In the genomic region with DNA sequence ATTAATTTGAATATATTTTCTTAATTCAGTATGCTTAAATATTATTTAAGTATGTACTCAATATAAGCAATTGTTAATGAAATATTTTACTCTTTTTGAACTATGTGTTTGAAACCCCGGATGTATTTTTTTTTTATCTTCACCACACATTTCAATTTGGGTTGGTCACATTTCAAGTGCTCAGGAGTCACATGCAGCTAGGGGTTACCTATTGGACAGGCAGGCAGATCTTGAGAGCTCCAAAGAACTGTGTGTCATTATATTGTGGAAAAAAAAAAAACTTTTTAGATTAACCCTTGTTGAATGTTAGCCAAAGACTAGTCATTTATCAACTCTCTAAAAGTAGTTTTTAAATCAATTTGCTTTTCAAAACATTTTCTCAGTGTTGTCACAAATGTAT, we compare ENCODE assay signal across 19 cellular contexts. TPM values are rescaled to one million over a fixed set of nuclear protein-coding genes. Genes with fewer than 3 reads are reported as not detected.
A peak's percentile ranks its signal among the peaks of the same experiment; 100 is the strongest.
DNase-seq lines count a peak whose midpoint lies in the region; ATAC-seq and TF ChIP-seq lines count a peak whose summit lies in the region.
"Had no signal": no experiment of that assay in that cellular context is flagged by ENCODE, and none has a peak within 500 bp of the region (broad histone marks: within the 10 kb centered on the region; RNA-seq: fewer than 3 reads in every experiment).

No MANE protein-coding gene starts in this region.

- peaks cover 6% of the 10 kb centered on the region for H3K36me3 Mint-ChIP-seq in activated T-helper 17 cell treated with anti-CD3 and anti-CD28 coated beads, Interleukin-2, amount 50 U/mL, for 72 hours (ENCODE audit: low read depth)
- H3K36me3 Mint-ChIP-seq: type B pancreatic cell had no signal

- H3K4me3 Mint-ChIP-seq in activated T-helper 17 cell treated with anti-CD3 and anti-CD28 coated beads, Interleukin-2, amount 50 U/mL, for 72 hours, result no peak overlapping the region
- H3K4me3 Mint-ChIP-seq: HFFc6, type B pancreatic cell had no signal

- intact Hi-C loops in colonic mucosa (cut with DNase I), result no loop called here

- H3K27ac Mint-ChIP-seq in activated T-helper 17 cell treated with anti-CD3 and anti-CD28 coated beads, Interleukin-2, amount 50 U/mL, for 72 hours, result peak overlapping the region; percentile 95
- H3K27ac Mint-ChIP-seq: HFFc6, type B pancreatic cell had no signal

- peaks cover 75 to 100% of the 10 kb centered on the region in 2 experiments for H3K4me1 ChIP-seq in neutrophil (ENCODE audit: control insufficient read depth in 1 of 2, insufficient read depth in 1 of 2, low read depth in 1 of 2, low read length in 1 of 2)
- H3K4me1 ChIP-seq in colonic mucosa, result no peaks in the 10 kb centered on the region
- H3K4me1 ChIP-seq: adrenal gland, left ventricle myocardium inferior, parathyroid adenoma had no signal

- H3K4me3 ChIP-seq in neutrophil (ENCODE audit: low read depth in 1 of 2, low read length in 1 of 2) (no peak overlapping the region), colonic mucosa (no peak overlapping the region)
- H3K4me3 ChIP-seq: adrenal gland, left ventricle myocardium inferior had no signal

- peaks cover 60% of the 10 kb centered on the region for H3K4me1 Mint-ChIP-seq in activated T-helper 17 cell treated with anti-CD3 and anti-CD28 coated beads, Interleukin-2, amount 50 U/mL, for 72 hours

- no peak overlapping the region for H3K9ac ChIP-seq in colonic mucosa (ENCODE audit: low read depth in 2 of 2, low read length in 2 of 2)
- H3K9ac ChIP-seq: parathyroid adenoma had no signal

- H3K9me3 Mint-ChIP-seq in activated T-helper 17 cell treated with anti-CD3 and anti-CD28 coated beads, Interleukin-2, amount 50 U/mL, for 72 hours, result no peaks in the 10 kb centered on the region
- H3K9me3 Mint-ChIP-seq: HFFc6, type B pancreatic cell had no signal

- peak; percentile 67 for ATAC-seq in activated CD4-positive, CD25-positive, alpha-beta regulatory T cell treated with anti-CD3 and anti-CD28 coated beads, Interleukin-2, amount 50 U/mL, for 24 hours
- peak; percentile 32 for ATAC-seq in activated T-helper 17 cell treated with anti-CD3 and anti-CD28 coated beads, Interleukin-2, amount 50 U/mL, for 72 hours (replicated peaks)
- ATAC-seq in GM18520 (IDR thresholded peaks at IDR 0.05; ENCODE audit: unreplicated experiment) (no peak), HG02981 (IDR thresholded peaks at IDR 0.05; ENCODE audit: unreplicated experiment) (no peak)

- H3K36me3 ChIP-seq in KOPT-K1 (ENCODE audit: insufficient read depth, low read length) (peaks cover 42% of the 10 kb centered on the region), neutrophil (peaks cover 16% of the 10 kb centered on the region), colonic mucosa (no peaks in the 10 kb centered on the region)
- H3K36me3 ChIP-seq: adrenal gland, left ventricle myocardium inferior had no signal

- no peak for DNase-seq in activated CD4-positive, CD25-positive, alpha-beta regulatory T cell (lab: John Stamatoyannopoulos, UW)
- DNase-seq in colonic mucosa, result no peak
- DNase-seq: adrenal gland; cerebellar nuclear complex; DMS79; HFFc6; left ventricle myocardium inferior; NCI-H2029; NCI-H510A; stimulated activated CD4-positive, alpha-beta T cell treated with anti-CD3 and anti-CD28 coated beads, Interleukin-4, amount 100 ng/mL, for 4 hours had no signal

- no peaks in the 10 kb centered on the region for H3K27me3 Mint-ChIP-seq in activated T-helper 17 cell treated with anti-CD3 and anti-CD28 coated beads, Interleukin-2, amount 50 U/mL, for 72 hours

- H3K27ac ChIP-seq in KOPT-K1 (ENCODE audit: low read depth, low read length, poor library complexity, severe bottlenecking), result peak overlapping the region; percentile 98
- H3K27ac ChIP-seq in neutrophil, result peak overlapping the region; percentile 87
- no peak overlapping the region for H3K27ac ChIP-seq in colonic mucosa
- H3K27ac ChIP-seq: 22Rv1, adrenal gland, left ventricle myocardium inferior, parathyroid adenoma had no signal

- H3K27me3 ChIP-seq in neutrophil (no peaks in the 10 kb centered on the region), colonic mucosa (no peaks in the 10 kb centered on the region)
- H3K27me3 ChIP-seq: adrenal gland had no signal

- H3K9me3 ChIP-seq in KOPT-K1 (ENCODE audit: insufficient read depth, low read length, poor library complexity, severe bottlenecking) (no peaks in the 10 kb centered on the region), neutrophil (no peaks in the 10 kb centered on the region), colonic mucosa (no peaks in the 10 kb centered on the region)
- H3K9me3 ChIP-seq: adrenal gland, left ventricle myocardium inferior had no signal

- TF ChIP-seq CTCF in neutrophil (IDR thresholded peaks at IDR 0.05) (no peak), colonic mucosa (IDR thresholded peaks at IDR 0.05) (no peak)

RNA-seq across cellular contexts. Expression of gene IKZF1, which starts 37.2 kb away (rescaled TPM):
- total RNA-seq in activated T-helper 17 cell treated with anti-CD3 and anti-CD28 coated beads, Interleukin-2, amount 50 U/mL, for 72 hours, result 100 to 1,000 TPM; 253 to 343 TPM
- total RNA-seq in colonic mucosa, result 1 to 10 TPM; 4.9 to 5.6 TPM
- total RNA-seq: HFFc6 had no signal

Comparison
In these comparisons a context has a peak if more than half of its experiments do, and no peak if none do; other contexts are left out.
1. ATAC-seq: peak in activated CD4-positive, CD25-positive, alpha-beta regulatory T cell treated with anti-CD3 and anti-CD28 coated beads, Interleukin-2, amount 50 U/mL, for 24 hours (2 of 2) and activated T-helper 17 cell treated with anti-CD3 and anti-CD28 coated beads, Interleukin-2, amount 50 U/mL, for 72 hours (single experiment); none in GM18520 (single experiment) and HG02981 (single experiment).
2. RNA of gene IKZF1, which starts 37.2 kb away (total RNA-seq): 253 to 343 TPM in activated T-helper 17 cell treated with anti-CD3 and anti-CD28 coated beads, Interleukin-2, amount 50 U/mL, for 72 hours; 4.9 to 5.6 TPM in colonic mucosa; every median in the first group is over 10 times any median in the second.